In the genomic region with DNA sequence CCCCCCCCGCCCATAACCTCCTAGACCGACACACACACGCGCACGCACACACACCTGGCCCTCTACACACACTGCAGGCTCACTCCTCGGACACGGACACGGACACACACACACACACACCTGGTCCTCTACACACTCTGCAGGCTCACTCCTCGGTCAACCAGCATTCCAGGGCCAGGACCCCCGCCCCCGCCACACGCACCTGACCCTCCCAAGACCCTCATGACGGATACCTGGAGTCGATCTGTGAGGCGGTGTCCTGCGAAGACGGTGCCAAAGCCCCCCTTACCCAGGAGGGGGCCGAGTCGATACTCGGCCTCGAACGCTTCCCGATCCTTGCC, we compare ENCODE assay signal across 8 cellular contexts. TPM values are rescaled to one million over a fixed set of nuclear protein-coding genes. Genes with fewer than 3 reads are reported as not detected.
DNase-seq lines count a peak whose midpoint lies in the region; ATAC-seq and TF ChIP-seq lines count a peak whose summit lies in the region.

No MANE protein-coding gene starts in this region.

- peak overlapping the region; percentile 48 for H3K27ac ChIP-seq in brain microvascular endothelial cell
- no peak overlapping the region for H3K27ac ChIP-seq in mesodermal cell (ENCODE audit: low read depth, low read length, severe bottlenecking)

- peaks cover 16% of the 10 kb centered on the region for H3K4me1 ChIP-seq in mesodermal cell (ENCODE audit: control insufficient read depth, insufficient read depth, low read length, poor library complexity, severe bottlenecking)

- no peaks in the 10 kb centered on the region for H3K27me3 Mint-ChIP-seq in stimulated activated naive CD8-positive, alpha-beta T cell treated with anti-CD3 and anti-CD28 coated beads, Interleukin-15, Interleukin-2, amounts not matched to agents 100 ng/mL and 50 ng/mL, for 24 hours

- in situ Hi-C loops in brain microvascular endothelial cell (cut with HindIII; ENCODE audit: low pct_ligation_motif_present, low sequenced_read_pairs): no loop called here

- H3K4me3 ChIP-seq in brain microvascular endothelial cell (ENCODE audit: low read depth, low read length): peak overlapping the region; percentile 62
- peak overlapping the region; percentile 52 for H3K4me3 ChIP-seq in mesodermal cell (ENCODE audit: extremely low read depth, insufficient read depth, low read length, poor library complexity, severe bottlenecking)

- ATAC-seq in stimulated activated naive CD8-positive, alpha-beta T cell treated with anti-CD3 and anti-CD28 coated beads, Interleukin-15, Interleukin-2, amounts not matched to agents 100 U/mL and 50 U/mL, for 24 hours: no peak

- H3K27ac Mint-ChIP-seq in stimulated activated naive CD8-positive, alpha-beta T cell treated with anti-CD3 and anti-CD28 coated beads, Interleukin-15, Interleukin-2, amounts not matched to agents 100 ng/mL and 50 ng/mL, for 24 hours: peak overlapping the region; percentile 90

- no peak for DNase-seq in stimulated activated naive CD8-positive, alpha-beta T cell treated with anti-CD3 and anti-CD28 coated beads, Interleukin-15, Interleukin-2, amounts not matched to agents 100 U/mL and 50 U/mL, for 24 hours
- DNase-seq in brain microvascular endothelial cell (no peak), DMS 273 (lab: John Stamatoyannopoulos, UW; ENCODE audit: unreplicated experiment) (no peak), NCI-H524 (lab: John Stamatoyannopoulos, UW) (no peak), H4 (ENCODE audit: low spot score) (no peak)
- DNase-seq in effector CD8-positive, alpha-beta T cell (lab: John Stamatoyannopoulos, UW): no peak

- H3K4me1 Mint-ChIP-seq in stimulated activated naive CD8-positive, alpha-beta T cell treated with anti-CD3 and anti-CD28 coated beads, Interleukin-15, Interleukin-2, amounts not matched to agents 100 ng/mL and 50 ng/mL, for 24 hours (ENCODE audit: low read depth): peaks cover 70% of the 10 kb centered on the region

- TF ChIP-seq CTCF in brain microvascular endothelial cell (IDR thresholded peaks at IDR 0.05; ENCODE audit: low read depth, low read length, missing control alignments): no peak

- no peaks in the 10 kb centered on the region for H3K9me3 Mint-ChIP-seq in stimulated activated naive CD8-positive, alpha-beta T cell treated with anti-CD3 and anti-CD28 coated beads, Interleukin-15, Interleukin-2, amounts not matched to agents 100 ng/mL and 50 ng/mL, for 24 hours

- peaks cover 5% of the 10 kb centered on the region for H3K36me3 ChIP-seq in brain microvascular endothelial cell (replicated peaks)
- H3K36me3 ChIP-seq in mesodermal cell (ENCODE audit: control insufficient read depth, insufficient read depth, low read length): peaks cover 13% of the 10 kb centered on the region

- no peaks in the 10 kb centered on the region for H3K27me3 ChIP-seq in brain microvascular endothelial cell (replicated peaks)

- peak overlapping the region; percentile 96 for H3K4me3 Mint-ChIP-seq in stimulated activated naive CD8-positive, alpha-beta T cell treated with anti-CD3 and anti-CD28 coated beads, Interleukin-15, Interleukin-2, amounts not matched to agents 100 ng/mL and 50 ng/mL, for 24 hours

- H3K36me3 Mint-ChIP-seq in stimulated activated naive CD8-positive, alpha-beta T cell treated with anti-CD3 and anti-CD28 coated beads, Interleukin-15, Interleukin-2, amounts not matched to agents 100 ng/mL and 50 ng/mL, for 24 hours (ENCODE audit: low read depth): peaks cover 61% of the 10 kb centered on the region

- no peaks in the 10 kb centered on the region for H3K9me3 ChIP-seq in mesodermal cell (ENCODE audit: control insufficient read depth, low read length)

- WGBS in mesodermal cell (ENCODE audit: insufficient coverage in 2 of 2), 2 experiments: no CpG with 5 or more reads among the region's 23 CpGs

RNA-seq across cellular contexts. Expression of a gene that starts 0.6 kb away (rescaled TPM):
- 6.9 TPM for polyA plus RNA-seq in mesodermal cell (2013, experiment 1 of 2)
- polyA plus RNA-seq in mesodermal cell (2013, experiment 2 of 2): 7.1 TPM
- total RNA-seq in H4 (2014; rRNA removed; shearing (Covaris generic)): 10.8 and 11.9 TPM in 2 replicates

RNA-seq across cellular contexts. Expression of a gene that starts 6.8 kb away (rescaled TPM):
- polyA plus RNA-seq in mesodermal cell (2013, experiment 1 of 2): 22.6 TPM
- polyA plus RNA-seq in mesodermal cell (2013, experiment 2 of 2): 18.7 TPM
- 23.2 and 32.8 TPM in 2 replicates for total RNA-seq in H4 (2014; rRNA removed; shearing (Covaris generic))

RNA-seq across cellular contexts. Expression of a gene that starts 20.5 kb away (rescaled TPM):
- polyA plus RNA-seq in mesodermal cell (2013, experiment 1 of 2): 55.0 TPM
- polyA plus RNA-seq in mesodermal cell (2013, experiment 2 of 2): 55.0 TPM
- total RNA-seq in H4 (2014; rRNA removed; shearing (Covaris generic)): 53.0 and 61.4 TPM in 2 replicates

RNA-seq across cellular contexts. Expression of a gene that starts 20.7 kb away (rescaled TPM):
- polyA plus RNA-seq in mesodermal cell (2013, experiment 1 of 2): 69.0 TPM
- 64.0 TPM for polyA plus RNA-seq in mesodermal cell (2013, experiment 2 of 2)
- total RNA-seq in H4 (2014; rRNA removed; shearing (Covaris generic)): 59.1 and 61.2 TPM in 2 replicates

RNA-seq across cellular contexts. Expression of a gene that starts 39.1 kb away (rescaled TPM):
- 52.1 TPM for polyA plus RNA-seq in mesodermal cell (2013, experiment 1 of 2)
- polyA plus RNA-seq in mesodermal cell (2013, experiment 2 of 2): 48.0 TPM
- total RNA-seq in H4 (2014; rRNA removed; shearing (Covaris generic)): 22.3 and 34.2 TPM in 2 replicates
